8 cellular contexts compared by ENCODE assay signal in genomic region chr1:151443846-151444790, GRCh38. TPM values are rescaled to one million over a fixed set of nuclear protein-coding genes. Genes with fewer than 3 reads are reported as not detected.
DNase-seq lines count a peak whose midpoint lies in the region; ATAC-seq and TF ChIP-seq lines count a peak whose summit lies in the region.

No MANE protein-coding gene starts in this region.

- POLR2A ChIA-PET in SK-N-SH (lab: Yijun Ruan, JAX), result no interaction called here

- CTCF ChIA-PET in SK-N-SH (lab: Yijun Ruan, JAX), result interaction anchor here (0.6 to 2.2 kb wide), 23 partner anchors 9 to 392 kb away, joined by 3 to 7 read pairs (median 4); partner anchors contain the start of genes CELF3 and CGN

- H4K20me1 ChIP-seq in BLaER1, result peaks cover 100% of the 10 kb centered on the region
- H4K20me1 ChIP-seq in SK-N-SH (ENCODE audit: insufficient read depth), result peaks cover 71% of the 10 kb centered on the region

- H3K4me3 ChIP-seq in BLaER1, result no peak overlapping the region
- no peak overlapping the region; a peak in 1 of 4 replicates for H3K4me3 ChIP-seq in SK-N-SH (ENCODE audit: low read depth in 2 of 2, low read length in 1 of 2)

- peaks cover 98% of the 10 kb centered on the region for H3K79me2 ChIP-seq in SK-N-SH (ENCODE audit: insufficient read depth)

- peak; percentile 62 for DNase-seq in NCI-H1092 (lab: John Stamatoyannopoulos, UW)
- DNase-seq in SK-N-SH, result peak; percentile 77
- peak in 1 of 2 donors; percentile 61 for DNase-seq in activated naive CD4-positive, alpha-beta T cell treated with anti-CD3 and anti-CD28 coated beads, Interleukin-2, amount 50 U/mL, for 72 hours (ENCODE audit: low spot score in 2 of 2)
- DNase-seq in glutamatergic neuron, result peak; percentile 41
- peak; percentile 92 for DNase-seq in renal cortical epithelial cell (ENCODE audit: low read depth)

- H3K36me3 ChIP-seq in BLaER1 (peaks cover 47% of the 10 kb centered on the region), SK-N-SH (replicated peaks in 1 of 2; ENCODE audit: control insufficient read depth in 1 of 2, insufficient read depth in 2 of 2, low read length in 1 of 2) (peaks cover 24 to 37% of the 10 kb centered on the region in 2 experiments)

- TF ChIP-seq CTCF in SK-N-SH (IDR thresholded peaks at IDR 0.05), result peak; percentile 85
- TF ChIP-seq CTCF in glutamatergic neuron (IDR thresholded peaks at IDR 0.05; ENCODE audit: partially characterized antibody, unreplicated experiment), result no peak

- WGBS in SK-N-SH (ENCODE audit: low lambda C conversion rate), result 34% methylated on average over 4 of the region's 4 CpGs

- no peaks in the 10 kb centered on the region for H3K27me3 ChIP-seq in BLaER1
- no peaks in the 10 kb centered on the region for H3K27me3 ChIP-seq in SK-N-SH (ENCODE audit: insufficient read depth)

- H3K4me2 ChIP-seq in BLaER1 (peak overlapping the region; percentile 58), SK-N-SH (peak overlapping the region; percentile 20; the same call in 1 of the 2 replicates)

- H3K9me3 ChIP-seq in BLaER1 (no peaks in the 10 kb centered on the region), SK-N-SH (no peaks in the 10 kb centered on the region)

- no peaks in the 10 kb centered on the region for H3K9me2 ChIP-seq in SK-N-SH

- H3K4me3 Mint-ChIP-seq in glutamatergic neuron (ENCODE audit: unreplicated experiment), result peak overlapping the region; percentile 25

- no peak overlapping the region for H3K27ac ChIP-seq in BLaER1
- peak overlapping the region; percentile 34 to 50 for H3K27ac ChIP-seq in SK-N-SH (ENCODE audit: low read depth in 2 of 2, low read length in 1 of 2)

- H3K9ac ChIP-seq in BLaER1, result no peak overlapping the region
- no peak overlapping the region for H3K9ac ChIP-seq in SK-N-SH

- H3K4me1 Mint-ChIP-seq in glutamatergic neuron (ENCODE audit: low read depth, unreplicated experiment), result peaks cover 8% of the 10 kb centered on the region

- TF ChIP-seq RAD21 in SK-N-SH (IDR thresholded peaks at IDR 0.05; ENCODE audit: low read length), result peak; percentile 83

- H3F3A ChIP-seq in SK-N-SH (replicated peaks; ENCODE audit: insufficient read depth), result peaks cover 17% of the 10 kb centered on the region

- no peak overlapping the region for H3K27ac Mint-ChIP-seq in activated naive CD4-positive, alpha-beta T cell treated with anti-CD3 and anti-CD28 coated beads, Interleukin-2, amount 50 U/mL, for 72 hours
- peak overlapping the region; percentile 55 for H3K27ac Mint-ChIP-seq in glutamatergic neuron (ENCODE audit: unreplicated experiment)

- H2AFZ ChIP-seq in SK-N-SH (ENCODE audit: low read depth), result no peak overlapping the region

- no peaks in the 10 kb centered on the region for H3K9me3 Mint-ChIP-seq in activated naive CD4-positive, alpha-beta T cell treated with anti-CD3 and anti-CD28 coated beads, Interleukin-2, amount 50 U/mL, for 72 hours
- H3K9me3 Mint-ChIP-seq in glutamatergic neuron (ENCODE audit: unreplicated experiment), result no peaks in the 10 kb centered on the region

- peak in 1 of 2 experiments; percentile 32; a peak in 1 of 4 replicates for TF ChIP-seq EP300 in SK-N-SH (IDR thresholded peaks at IDR 0.05; ENCODE audit: borderline replicate concordance in 1 of 2, low read depth in 1 of 2, low read length in 1 of 2)

- H3K4me1 ChIP-seq in BLaER1 (peaks cover 32% of the 10 kb centered on the region), SK-N-SH (ENCODE audit: control insufficient read depth in 1 of 2, insufficient read depth in 2 of 2, low read depth in 1 of 2, low read length in 1 of 2) (peaks cover 7 to 9% of the 10 kb centered on the region in 2 experiments; a peak in 3 of 4 replicates)

- peak; percentile 27 for ATAC-seq in GM19468 (IDR thresholded peaks at IDR 0.05; ENCODE audit: extremely low read depth, unreplicated experiment)
- ATAC-seq in activated naive CD4-positive, alpha-beta T cell treated with anti-CD3 and anti-CD28 coated beads, Interleukin-2, amount 50 U/mL, for 72 hours, result peak; percentile 91 to 92
- no peak for ATAC-seq in GM19463 (IDR thresholded peaks at IDR 0.05; ENCODE audit: unreplicated experiment)

- H3K27me3 Mint-ChIP-seq in glutamatergic neuron (ENCODE audit: unreplicated experiment), result peaks cover 2% of the 10 kb centered on the region

- peaks cover 0 to 5% of the 10 kb centered on the region in 2 donors for H3K36me3 Mint-ChIP-seq in activated naive CD4-positive, alpha-beta T cell treated with anti-CD3 and anti-CD28 coated beads, Interleukin-2, amount 50 U/mL, for 72 hours
- H3K36me3 Mint-ChIP-seq in glutamatergic neuron (ENCODE audit: unreplicated experiment), result no peaks in the 10 kb centered on the region

TF ChIP-seq in SK-N-SH, 30 proteins besides CTCF, POLR2A, EP300 and RAD21 (continues in another document):
- no peak for TF ChIP-seq MEF2A (IDR thresholded peaks at IDR 0.05; ENCODE audit: borderline replicate concordance, low read depth)
- no peak for TF ChIP-seq TAF1 (IDR thresholded peaks at IDR 0.05; ENCODE audit: borderline replicate concordance, low read depth, low read length)
- peak; percentile 71; the same call in 1 of the 2 replicates for TF ChIP-seq RFX5 (IDR thresholded peaks at IDR 0.05; ENCODE audit: low read length)
- no peak for TF ChIP-seq YY1 (IDR thresholded peaks at IDR 0.05; ENCODE audit: low read depth)
- TF ChIP-seq RXRA (IDR thresholded peaks at IDR 0.05; ENCODE audit: borderline replicate concordance, low read depth), result no peak
- TF ChIP-seq SIN3A (IDR thresholded peaks at IDR 0.05; ENCODE audit: borderline replicate concordance, low read depth, low read length), result peak; percentile 55; the same call in 1 of the 2 replicates
- TF ChIP-seq TEAD4 (IDR thresholded peaks at IDR 0.05; ENCODE audit: borderline replicate concordance, insufficient read depth), result no peak
- TF ChIP-seq JUND (IDR thresholded peaks at IDR 0.05), result 0 out of 2 replicates have a peak, but pooled peaks have one; percentile 9
- TF ChIP-seq MXI1 (IDR thresholded peaks at IDR 0.05; ENCODE audit: low read depth, low read length), result 0 out of 2 replicates have a peak, but pooled peaks have one; percentile 18
- peak; percentile 12; the same call in 1 of the 2 replicates for TF ChIP-seq TCF12 (IDR thresholded peaks at IDR 0.05)
- TF ChIP-seq GATA2 (CRISPR knock-in tag; IDR thresholded peaks at IDR 0.05), result no peak
- TF ChIP-seq SMC3 (IDR thresholded peaks at IDR 0.05; ENCODE audit: low read depth, low read length), result peak; percentile 69
- TF ChIP-seq FOSL2 (IDR thresholded peaks at IDR 0.05; ENCODE audit: borderline replicate concordance, low read depth), result peak; percentile 55; the same call in 1 of the 2 replicates
- TF ChIP-seq, protein P1, sequence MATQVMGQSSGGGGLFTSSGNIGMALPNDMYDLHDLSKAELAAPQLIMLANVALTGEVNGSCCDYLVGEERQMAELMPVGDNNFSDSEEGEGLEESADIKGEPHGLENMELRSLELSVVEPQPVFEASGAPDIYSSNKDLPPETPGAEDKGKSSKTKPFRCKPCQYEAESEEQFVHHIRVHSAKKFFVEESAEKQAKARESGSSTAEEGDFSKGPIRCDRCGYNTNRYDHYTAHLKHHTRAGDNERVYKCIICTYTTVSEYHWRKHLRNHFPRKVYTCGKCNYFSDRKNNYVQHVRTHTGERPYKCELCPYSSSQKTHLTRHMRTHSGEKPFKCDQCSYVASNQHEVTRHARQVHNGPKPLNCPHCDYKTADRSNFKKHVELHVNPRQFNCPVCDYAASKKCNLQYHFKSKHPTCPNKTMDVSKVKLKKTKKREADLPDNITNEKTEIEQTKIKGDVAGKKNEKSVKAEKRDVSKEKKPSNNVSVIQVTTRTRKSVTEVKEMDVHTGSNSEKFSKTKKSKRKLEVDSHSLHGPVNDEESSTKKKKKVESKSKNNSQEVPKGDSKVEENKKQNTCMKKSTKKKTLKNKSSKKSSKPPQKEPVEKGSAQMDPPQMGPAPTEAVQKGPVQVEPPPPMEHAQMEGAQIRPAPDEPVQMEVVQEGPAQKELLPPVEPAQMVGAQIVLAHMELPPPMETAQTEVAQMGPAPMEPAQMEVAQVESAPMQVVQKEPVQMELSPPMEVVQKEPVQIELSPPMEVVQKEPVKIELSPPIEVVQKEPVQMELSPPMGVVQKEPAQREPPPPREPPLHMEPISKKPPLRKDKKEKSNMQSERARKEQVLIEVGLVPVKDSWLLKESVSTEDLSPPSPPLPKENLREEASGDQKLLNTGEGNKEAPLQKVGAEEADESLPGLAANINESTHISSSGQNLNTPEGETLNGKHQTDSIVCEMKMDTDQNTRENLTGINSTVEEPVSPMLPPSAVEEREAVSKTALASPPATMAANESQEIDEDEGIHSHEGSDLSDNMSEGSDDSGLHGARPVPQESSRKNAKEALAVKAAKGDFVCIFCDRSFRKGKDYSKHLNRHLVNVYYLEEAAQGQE (IDR thresholded peaks at IDR 0.05; ENCODE audit: low read depth, low read length), result no peak
- TF ChIP-seq MAX (IDR thresholded peaks at IDR 0.05; ENCODE audit: low read depth), result no peak
- TF ChIP-seq EZH2phosphoT487 (IDR thresholded peaks at IDR 0.05; ENCODE audit: borderline replicate concordance, low read depth), result no peak
- no peak; the same call in 1 of the 2 replicates for TF ChIP-seq RCOR1 (IDR thresholded peaks at IDR 0.05; ENCODE audit: low read length)
- no peak for TF ChIP-seq GABPA (IDR thresholded peaks at IDR 0.05; ENCODE audit: low read depth)
- TF ChIP-seq NFIC (IDR thresholded peaks at IDR 0.05; ENCODE audit: borderline replicate concordance), result no peak

RNA-seq across cellular contexts. Expression of gene POGZ, which starts 15.2 kb away (rescaled TPM):
- polyA plus RNA-seq in SK-N-SH (2012; rRNA removed), result 23.9 and 30.2 TPM in 2 replicates
- polyA plus RNA-seq in SK-N-SH (2012; cell fraction: cytosol; rRNA removed), result 11.7 and 14.0 TPM in 2 replicates
- 114 and 159 TPM in 2 replicates for polyA plus RNA-seq in SK-N-SH (2012; cell fraction: nucleus; rRNA removed)
- 100 to 1,000 TPM in 1 of 2 donors, 10 to 100 TPM in 1; 89.5 to 104 TPM for total RNA-seq in activated naive CD4-positive, alpha-beta T cell treated with anti-CD3 and anti-CD28 coated beads, Interleukin-2, amount 50 U/mL, for 72 hours
- 146 TPM for total RNA-seq in glutamatergic neuron (ENCODE audit: unreplicated experiment)
- total RNA-seq in renal cortical epithelial cell, result 8.2 and 41.7 TPM in 2 replicates

RNA-seq across cellular contexts. Expression of gene PSMB4, which starts 44.7 kb away (rescaled TPM):
- 716 and 754 TPM in 2 replicates for polyA plus RNA-seq in SK-N-SH (2012; rRNA removed)
- polyA plus RNA-seq in SK-N-SH (2012; cell fraction: cytosol; rRNA removed), result 531 and 586 TPM in 2 replicates
- 941 and 989 TPM in 2 replicates for polyA plus RNA-seq in SK-N-SH (2012; cell fraction: nucleus; rRNA removed)
- 100 to 1,000 TPM; 318 to 462 TPM for total RNA-seq in activated naive CD4-positive, alpha-beta T cell treated with anti-CD3 and anti-CD28 coated beads, Interleukin-2, amount 50 U/mL, for 72 hours
- total RNA-seq in glutamatergic neuron (ENCODE audit: unreplicated experiment) (234 TPM), renal cortical epithelial cell (207 and 403 TPM in 2 replicates)
